In the genomic region with DNA sequence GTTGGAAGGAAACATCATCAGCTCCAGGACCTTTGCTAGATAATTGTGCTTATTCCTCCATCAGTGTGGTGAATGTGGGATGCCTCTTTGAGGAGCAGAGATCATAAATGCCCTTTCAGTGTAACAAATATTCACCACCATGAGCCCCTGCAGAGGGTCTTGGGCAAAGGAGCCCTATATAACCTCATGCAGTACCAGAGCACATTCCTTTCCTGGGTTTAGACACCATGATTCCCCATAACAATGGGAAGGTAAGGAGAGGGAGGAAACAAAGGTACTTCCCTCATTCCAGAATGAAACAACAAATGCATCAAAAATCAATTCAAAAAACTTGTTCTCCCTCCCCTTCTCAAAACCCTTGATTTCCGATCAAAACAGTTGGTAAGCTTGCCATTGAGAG, we compare ENCODE assay signal across 25 cellular contexts.
"Had no signal": no experiment of that assay in that cellular context is flagged by ENCODE, and none has a peak within 500 bp of the region (broad histone marks: within the 10 kb centered on the region; RNA-seq: fewer than 3 reads in every experiment).

No MANE protein-coding gene starts in this region.

- H3K27me3 ChIP-seq: body of pancreas, breast epithelium, SJCRH30 had no signal

- H3K4me1 ChIP-seq: body of pancreas, breast epithelium, SJCRH30 had no signal

- H3K9me3 Mint-ChIP-seq: activated CD4-positive, alpha-beta memory T cell treated with anti-CD3 and anti-CD28 coated beads, Interleukin-2, amount 10 ng/mL, durations not matched to agents 7 days and 5 days; activated naive CD4-positive, alpha-beta T cell treated with anti-CD3 and anti-CD28 coated beads, Interleukin-2, amount 50 U/mL, for 24 hours; activated naive CD8-positive, alpha-beta T cell treated with anti-CD3 and anti-CD28 coated beads, Interleukin-2, amount 10 ng/mL, durations not matched to agents 7 days and 5 days had no signal

- H3K36me3 Mint-ChIP-seq: activated CD8-positive, alpha-beta memory T cell treated with anti-CD3 and anti-CD28 coated beads, Interleukin-2, amount 10 ng/mL, durations not matched to agents 7 days and 5 days; activated naive CD4-positive, alpha-beta T cell treated with anti-CD3 and anti-CD28 coated beads, Interleukin-2, amount 50 U/mL, for 24 hours; activated naive CD8-positive, alpha-beta T cell treated with anti-CD3 and anti-CD28 coated beads, Interleukin-2, amount 10 ng/mL, durations not matched to agents 7 days and 5 days had no signal

- H3K27ac ChIP-seq: body of pancreas, breast epithelium, SJCRH30, SK-N-MC had no signal

- H3K9me3 ChIP-seq: body of pancreas, breast epithelium, SJCRH30 had no signal

- ATAC-seq: activated CD8-positive, alpha-beta memory T cell treated with anti-CD3 and anti-CD28 coated beads, Interleukin-2, amount 10 ng/mL, durations not matched to agents 7 days and 5 days; body of pancreas; K562; Panc1 had no signal

- H3K27ac Mint-ChIP-seq: activated CD4-positive, alpha-beta memory T cell treated with anti-CD3 and anti-CD28 coated beads, Interleukin-2, amount 10 ng/mL, durations not matched to agents 7 days and 5 days; activated CD8-positive, alpha-beta memory T cell treated with anti-CD3 and anti-CD28 coated beads, Interleukin-2, amount 10 ng/mL, durations not matched to agents 7 days and 5 days; activated naive CD4-positive, alpha-beta T cell treated with anti-CD3 and anti-CD28 coated beads, Interleukin-2, amount 50 U/mL, for 24 hours; activated naive CD8-positive, alpha-beta T cell treated with anti-CD3 and anti-CD28 coated beads, Interleukin-2, amount 10 ng/mL, durations not matched to agents 7 days and 5 days had no signal

- H3K27me3 Mint-ChIP-seq: activated CD4-positive, alpha-beta memory T cell treated with anti-CD3 and anti-CD28 coated beads, Interleukin-2, amount 10 ng/mL, durations not matched to agents 7 days and 5 days; activated CD8-positive, alpha-beta memory T cell treated with anti-CD3 and anti-CD28 coated beads, Interleukin-2, amount 10 ng/mL, durations not matched to agents 7 days and 5 days; activated naive CD4-positive, alpha-beta T cell treated with anti-CD3 and anti-CD28 coated beads, Interleukin-2, amount 50 U/mL, for 24 hours had no signal

- H3K4me3 Mint-ChIP-seq: activated CD4-positive, alpha-beta memory T cell treated with anti-CD3 and anti-CD28 coated beads, Interleukin-2, amount 10 ng/mL, durations not matched to agents 7 days and 5 days; activated CD8-positive, alpha-beta memory T cell treated with anti-CD3 and anti-CD28 coated beads, Interleukin-2, amount 10 ng/mL, durations not matched to agents 7 days and 5 days; activated naive CD4-positive, alpha-beta T cell treated with anti-CD3 and anti-CD28 coated beads, Interleukin-2, amount 50 U/mL, for 24 hours; activated naive CD8-positive, alpha-beta T cell treated with anti-CD3 and anti-CD28 coated beads, Interleukin-2, amount 10 ng/mL, durations not matched to agents 7 days and 5 days had no signal

- DNase-seq: activated CD4-positive, alpha-beta memory T cell treated with anti-CD3 and anti-CD28 coated beads, Interleukin-2, amount 10 ng/mL, durations not matched to agents 7 days and 5 days; activated CD4-positive, alpha-beta T cell treated with anti-CD3 and anti-CD28 coated beads for 4 hours; activated CD4-positive, alpha-beta T cell treated with anti-CD3 and anti-CD28 coated beads, Interleukin-2, amount 50 U/mL, for 1 hour; activated CD4-positive, CD25-positive, alpha-beta regulatory T cell treated with anti-CD3 and anti-CD28 coated beads, Interleukin-2, amount 50 U/mL, for 72 hours; activated CD8-positive, alpha-beta memory T cell treated with anti-CD3 and anti-CD28 coated beads for 24 hours; activated CD8-positive, alpha-beta memory T cell treated with anti-CD3 and anti-CD28 coated beads, Interleukin-2, amount 10 ng/mL, durations not matched to agents 7 days and 5 days; activated CD8-positive, alpha-beta memory T cell treated with anti-CD3 and anti-CD28 coated beads, Interleukin-2, amount 50 U/mL, for 48 hours; activated effector memory CD4-positive, alpha-beta T cell treated with Interleukin-2 at 50 U/mL for 16 hours; activated naive CD8-positive, alpha-beta T cell treated with anti-CD3 and anti-CD28 coated beads, Interleukin-2, amount 10 ng/mL, durations not matched to agents 7 days and 5 days; activated T-cell treated with anti-CD3 and anti-CD28 coated beads, Interleukin-2, amount 50 U/mL, for 48 hours; body of pancreas; NCI-H1105; NCI-H1417 treated with DMSO at 0.1 percent for 48 hours; NCI-H187 treated with DMSO at 0.1 percent for 48 hours; NCI-H2081; NCI-H2171 treated with DMSO at 0.1 percent for 48 hours; NCI-H2227 treated with DMSO at 0.1 percent for 48 hours; NCI-H524 treated with DMSO at 0.1 percent for 48 hours; SHP77; SJCRH30 had no signal

- H3K4me3 ChIP-seq: body of pancreas, breast epithelium, K562, SJCRH30, SK-N-MC had no signal

- H3K36me3 ChIP-seq: breast epithelium, SJCRH30 had no signal

- H3K4me1 Mint-ChIP-seq: activated CD4-positive, alpha-beta memory T cell treated with anti-CD3 and anti-CD28 coated beads, Interleukin-2, amount 10 ng/mL, durations not matched to agents 7 days and 5 days; activated CD8-positive, alpha-beta memory T cell treated with anti-CD3 and anti-CD28 coated beads, Interleukin-2, amount 10 ng/mL, durations not matched to agents 7 days and 5 days had no signal
